ENCODE assay signal across 8 cellular contexts in the genomic region with DNA sequence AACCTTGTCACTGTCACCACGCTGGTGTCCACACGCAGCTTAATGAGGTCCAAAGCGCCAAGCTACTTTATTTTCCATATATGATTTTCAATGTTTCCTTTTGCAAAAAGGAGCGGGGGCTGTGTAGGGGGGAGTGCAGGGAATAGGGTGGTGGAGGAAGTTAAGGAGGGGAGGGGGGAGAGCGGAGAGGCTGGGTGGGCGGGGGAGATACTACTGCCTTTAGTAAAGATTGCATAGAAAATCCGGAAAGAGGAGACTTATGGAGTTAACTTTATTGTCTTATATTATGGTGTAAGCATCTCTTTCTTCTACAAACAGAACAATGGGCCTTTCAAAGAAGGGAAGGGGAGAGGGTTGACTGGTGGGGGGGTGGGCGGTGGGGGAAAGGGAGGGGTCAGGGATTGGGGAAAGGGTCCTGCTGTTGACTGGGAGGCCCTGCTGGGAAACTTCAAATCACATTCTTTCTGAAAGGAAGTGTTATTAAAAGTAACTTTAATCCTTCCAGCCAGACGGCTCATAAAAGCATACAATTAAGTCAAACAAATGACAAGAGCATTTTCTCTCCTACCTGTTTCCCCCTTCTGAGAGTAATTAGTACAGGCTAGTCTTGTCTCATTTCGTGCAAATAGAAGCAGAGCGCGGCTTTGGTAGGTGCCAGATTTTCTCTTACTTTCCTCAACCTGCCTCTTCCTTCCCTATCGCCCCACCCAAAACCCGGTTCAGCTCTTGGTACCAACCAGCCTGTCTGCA.
DNase-seq lines count a peak whose midpoint lies in the region; ATAC-seq and TF ChIP-seq lines count a peak whose summit lies in the region.

No MANE protein-coding gene starts in this region.

- H3K4me1 ChIP-seq in iPS DF 6.9 (ENCODE audit: control insufficient read depth, insufficient read depth, low read length): 0 out of 2 replicates have a peak, but pooled peaks cover 2% of the 10 kb centered on the region

- no peak for TF ChIP-seq CTCF in HFF-Myc (IDR thresholded peaks at IDR 0.05; ENCODE audit: low read depth, low read length, missing control alignments)
- TF ChIP-seq CTCF in WI38 (IDR thresholded peaks at IDR 0.05; ENCODE audit: low read depth, low read length): no peak

- ATAC-seq in left lobe of liver: no peak

- peak overlapping the region; percentile 35 for H3K4me3 ChIP-seq in HFF-Myc (replicated peaks; ENCODE audit: low read depth, low read length)
- H3K4me3 ChIP-seq in WI38 (ENCODE audit: low read depth, low read length): peak overlapping the region; percentile 56
- H3K4me3 ChIP-seq in iPS DF 6.9 (ENCODE audit: low read length): peak overlapping the region; percentile 77; the same call in 1 of the 2 replicates
- H3K4me3 ChIP-seq in skeletal muscle cell (ENCODE audit: low read depth, low read length): peak overlapping the region; percentile 57

- H3K27me3 ChIP-seq in iPS DF 6.9 (ENCODE audit: control insufficient read depth, insufficient read depth, low read length): no peaks in the 10 kb centered on the region

- no peak overlapping the region for H3K27ac ChIP-seq in iPS DF 6.9 (ENCODE audit: low read length)

- H3K36me3 ChIP-seq in iPS DF 6.9 (ENCODE audit: control insufficient read depth, insufficient read depth, low read length): no peaks in the 10 kb centered on the region

- H3K9me3 ChIP-seq in iPS DF 6.9 (ENCODE audit: control insufficient read depth, insufficient read depth, low read length): no peaks in the 10 kb centered on the region

- DNase-seq in HFF-Myc (ENCODE audit: extremely low read depth, low read depth) (no peak), iPS DF 6.9 (ENCODE audit: low read depth, low spot score) (no peak), skeletal muscle cell (ENCODE audit: low read depth) (no peak), NCI-H2107 treated with DMSO at 0.1 percent for 48 hours (lab: John Stamatoyannopoulos, UW; ENCODE audit: unreplicated experiment) (no peak), left lobe of liver (ENCODE audit: low spot score) (no peak), DMS153 treated with DMSO at 0.1 percent for 48 hours (lab: John Stamatoyannopoulos, UW; ENCODE audit: unreplicated experiment) (no peak)
- DNase-seq in activated naive CD4-positive, alpha-beta T cell treated with anti-CD3 and anti-CD28 coated beads, Interleukin-2, amount 50 U/mL, for 16 hours: no peak

- no CpG with 5 or more reads among the region's 14 CpGs for WGBS in iPS DF 6.9 (ENCODE audit: insufficient coverage, insufficient read length)
